ENCODE assay signal across 1 cellular context in genomic region chr3:127177226-127177625, GRCh38.
TF ChIP-seq lines count a peak whose summit lies in the region.

No MANE protein-coding gene starts in this region.

TF ChIP-seq in A549, 52 proteins besides CTCF, POLR2A, EP300 and RAD21 (continued from another document):
- TF ChIP-seq NFE2L2 (conservative IDR thresholded peaks at IDR 0.05; ENCODE audit: low read length) (no peak), ZSCAN20 (CRISPR knock-in tag; IDR thresholded peaks at IDR 0.05) (no peak), MYC (IDR thresholded peaks at IDR 0.05; ENCODE audit: borderline replicate concordance, low read length) (no peak), PHF8 (IDR thresholded peaks at IDR 0.05; ENCODE audit: borderline replicate concordance, low read depth) (no peak), HMGXB4 (CRISPR knock-in tag; IDR thresholded peaks at IDR 0.05; ENCODE audit: borderline replicate concordance) (no peak), ZNF302 (CRISPR knock-in tag; IDR thresholded peaks at IDR 0.05) (no peak)
